In the genomic region with DNA sequence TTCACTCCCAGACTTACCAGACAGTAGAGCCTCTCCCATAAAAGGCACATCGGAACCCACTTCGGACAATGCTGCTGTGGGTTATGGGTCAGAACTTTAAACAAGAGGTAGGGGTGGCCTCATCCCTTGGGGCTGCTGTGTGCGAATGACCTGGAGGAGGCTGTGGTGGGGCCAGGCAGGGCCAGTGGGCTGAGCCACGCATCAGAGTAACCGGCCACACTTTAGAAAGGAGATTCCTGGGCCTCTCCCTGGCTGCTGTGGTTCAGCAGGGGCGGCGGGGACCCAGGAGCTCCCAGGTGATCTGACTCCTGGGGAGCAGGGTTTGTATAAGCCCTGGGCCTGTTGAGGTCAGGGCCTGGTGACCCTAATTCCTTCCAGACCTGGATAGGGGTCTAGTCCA, we compare ENCODE assay signal across 25 cellular contexts.
DNase-seq lines count a peak whose midpoint lies in the region; ATAC-seq lines count a peak whose summit lies in the region.
"Had no signal": no experiment of that assay in that cellular context is flagged by ENCODE, and none has a peak within 500 bp of the region (broad histone marks: within the 10 kb centered on the region; RNA-seq: fewer than 3 reads in every experiment).

No MANE protein-coding gene starts in this region.

- H3K27me3 ChIP-seq in trophoblast cell (ENCODE audit: insufficient read depth, low read length) (no peaks in the 10 kb centered on the region), MG63 (no peaks in the 10 kb centered on the region)

- H3K36me3 ChIP-seq in trophoblast cell (ENCODE audit: control insufficient read depth in 1 of 2, insufficient read depth in 2 of 2, low read length in 2 of 2) (no peaks in the 10 kb centered on the region), MG63 (no peaks in the 10 kb centered on the region)

- no peak overlapping the region for H2BK120ac ChIP-seq in trophoblast cell (ENCODE audit: insufficient read depth, low read length, poor library complexity)

- H3K9me3 ChIP-seq in trophoblast cell (ENCODE audit: insufficient read depth, low read depth, low read length) (peaks cover 3% of the 10 kb centered on the region), MG63 (no peaks in the 10 kb centered on the region)

- H3K4me3 ChIP-seq in trophoblast cell (ENCODE audit: low read depth, low read length) (no peak overlapping the region), MG63 (no peak overlapping the region)
- H3K4me3 ChIP-seq: GM23338 had no signal

- no peaks in the 10 kb centered on the region for H3K4me1 ChIP-seq in trophoblast cell (ENCODE audit: control insufficient read depth in 1 of 2, insufficient read depth in 2 of 2, low read length in 2 of 2)

- H3K27ac ChIP-seq in trophoblast cell (ENCODE audit: low read depth, low read length): no peak overlapping the region
- H3K27ac ChIP-seq: 22Rv1, RWPE1 had no signal

- H4K12ac ChIP-seq in trophoblast cell (ENCODE audit: low read depth, low read length): peak overlapping the region; percentile 36

- no peak overlapping the region for H4K8ac ChIP-seq in trophoblast cell (ENCODE audit: low read depth, low read length)

- no peak overlapping the region for H4K91ac ChIP-seq in trophoblast cell (ENCODE audit: low read depth, low read length)

- H2AFZ ChIP-seq in trophoblast cell (ENCODE audit: insufficient read depth, low read length, poor library complexity): no peak overlapping the region
- H2AFZ ChIP-seq: GM23338 had no signal

- H2AK5ac ChIP-seq in trophoblast cell (ENCODE audit: low read length): no peak overlapping the region

- H3K14ac ChIP-seq in trophoblast cell (ENCODE audit: low read length): no peak overlapping the region

- no peak overlapping the region for H3K4ac ChIP-seq in trophoblast cell (ENCODE audit: low read depth, low read length)

- H3K23ac ChIP-seq in trophoblast cell (ENCODE audit: low read length): no peak overlapping the region

- no peak overlapping the region for H3K4me2 ChIP-seq in trophoblast cell (ENCODE audit: low read length)
- H3K4me2 ChIP-seq: GM23338 had no signal

- WGBS in trophoblast cell (ENCODE audit: extremely low coverage, insufficient coverage, insufficient read length): no CpG with 5 or more reads among the region's 7 CpGs

- no peak for ATAC-seq in HG03045 (IDR thresholded peaks at IDR 0.05; ENCODE audit: unreplicated experiment)
- ATAC-seq: GM23338, Panc1 had no signal

- no peak overlapping the region for H2BK12ac ChIP-seq in trophoblast cell (ENCODE audit: low read length)

- no peaks in the 10 kb centered on the region for H3K79me2 ChIP-seq in trophoblast cell (ENCODE audit: control insufficient read depth, insufficient read depth, low read length, poor library complexity)

- no peak overlapping the region for H3K18ac ChIP-seq in trophoblast cell (ENCODE audit: low read length)

- DNase-seq in activated CD8-positive, alpha-beta memory T cell treated with anti-CD3 and anti-CD28 coated beads, Interleukin-2, amount 50 U/mL, for 48 hours: peak; percentile 23
- DNase-seq in activated CD8-positive, alpha-beta memory T cell treated with anti-CD3 and anti-CD28 coated beads, Interleukin-2, amount 50 U/mL, for 4 hours: no peak
- DNase-seq in islet precursor cell (peak; percentile 43), trophoblast cell (no peak), ureter (ENCODE audit: low spot score) (peak; percentile 15), MG63 (no peak), amygdala (lab: John Stamatoyannopoulos, UW) (no peak)
- DNase-seq: CD4-positive, CD25-positive, alpha-beta regulatory T cell; DMS153; DND-41; KG1; NCI-H1048; NCI-H1417; NCI-H1694 treated with DMSO at 0.1 percent for 48 hours; NCI-H2081 treated with DMSO at 0.1 percent for 48 hours; NCI-H2171; NCI-H226; NCI-H510A; NCI-H69; SHP77 had no signal

- H3K79me1 ChIP-seq in trophoblast cell (ENCODE audit: low read length): no peaks in the 10 kb centered on the region

- no peak overlapping the region for H3K9ac ChIP-seq in trophoblast cell (ENCODE audit: low read length)

- no peak overlapping the region for H2BK5ac ChIP-seq in trophoblast cell (ENCODE audit: low read depth, low read length, poor library complexity)

Comparison
In these comparisons a context has a peak if more than half of its experiments do, and no peak if none do; other contexts are left out.
1. DNase-seq: peak in activated CD8-positive, alpha-beta memory T cell treated with anti-CD3 and anti-CD28 coated beads, Interleukin-2, amount 50 U/mL, for 48 hours (single experiment), islet precursor cell (single experiment) and ureter (single experiment); none in activated CD8-positive, alpha-beta memory T cell treated with anti-CD3 and anti-CD28 coated beads, Interleukin-2, amount 50 U/mL, for 4 hours (single experiment), trophoblast cell (0 of 2), MG63 (single experiment) and amygdala (0 of 56).